20 cellular contexts compared by ENCODE assay signal in the genomic region with DNA sequence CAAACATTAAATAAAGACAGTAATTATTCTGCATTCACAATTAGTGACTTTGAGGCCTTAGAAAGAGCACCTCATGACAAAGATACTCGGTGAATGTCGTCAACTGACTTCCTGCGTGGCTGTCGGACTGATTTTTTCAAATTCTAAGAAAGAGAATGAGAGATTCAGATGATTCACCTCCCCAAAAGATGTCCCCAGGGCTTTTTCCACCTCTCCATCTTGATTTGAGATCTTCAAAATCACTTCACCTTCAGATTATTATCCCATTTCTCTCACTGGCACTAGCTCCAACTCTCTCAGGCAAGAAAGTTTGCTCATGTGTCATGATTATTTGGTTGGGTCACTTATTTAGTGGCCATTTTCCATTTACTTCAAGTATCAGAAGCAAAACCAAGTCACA.
"Had no signal": no experiment of that assay in that cellular context is flagged by ENCODE, and none has a peak within 500 bp of the region (broad histone marks: within the 10 kb centered on the region; RNA-seq: fewer than 3 reads in every experiment).

No MANE protein-coding gene starts in this region.

- H3K4me3 ChIP-seq: cardiac muscle cell had no signal

- H3K36me3 ChIP-seq: brain microvascular endothelial cell, cardiac muscle cell had no signal

- DNase-seq: activated CD4-positive, alpha-beta memory T cell treated with anti-CD3 and anti-CD28 coated beads for 36 hours; activated CD4-positive, alpha-beta T cell treated with anti-CD3 and anti-CD28 coated beads, Interleukin-2, amount 10 ng/mL, durations not matched to agents 7 days and 5 days; activated CD4-positive, CD25-positive, alpha-beta regulatory T cell; activated CD8-positive, alpha-beta memory T cell treated with anti-CD3 and anti-CD28 coated beads for 24 hours; activated effector memory CD4-positive, alpha-beta T cell treated with anti-CD3 and anti-CD28 coated beads, Interleukin-2, amount 50 U/mL, for 16 hours; activated naive CD4-positive, alpha-beta T cell treated with Interleukin-2 at 50 U/mL for 16 hours; activated T-cell treated with anti-CD3 and anti-CD28 coated beads, Interleukin-2, amount 50 U/mL, for 4 hours; amygdala; brain microvascular endothelial cell; KG1; NCI-H1092 treated with DMSO at 0.1 percent for 48 hours; NCI-H1417 treated with DMSO at 0.1 percent for 48 hours; NCI-H1694; NCI-H2029; NCI-H345; NCI-H510A treated with DMSO at 0.1 percent for 48 hours; SHP77 treated with DMSO at 0.1 percent for 48 hours; T-helper 17 cell; T-helper 9 cell had no signal

- H3K27ac ChIP-seq: brain microvascular endothelial cell, cardiac muscle cell had no signal

- ATAC-seq: activated T-cell treated with anti-CD3 and anti-CD28 coated beads, Interleukin-2, amount 50 U/mL, for 4 hours; T-helper 17 cell had no signal

- H3K27me3 ChIP-seq: brain microvascular endothelial cell had no signal
